8 cellular contexts compared by ENCODE assay signal in genomic region chr2:219544567-219544966, GRCh38. TPM values are rescaled to one million over a fixed set of nuclear protein-coding genes. Genes with fewer than 3 reads are reported as not detected.
DNase-seq lines count a peak whose midpoint lies in the region; ATAC-seq and TF ChIP-seq lines count a peak whose summit lies in the region.

No MANE protein-coding gene starts in this region.

- H3K4me3 ChIP-seq in Panc1 (ENCODE audit: low read depth in 2 of 2, low read length in 2 of 2) (peak overlapping the region; percentile 62 to 70), fibroblast of lung (replicated peaks in 1 of 4; ENCODE audit: control extremely low read depth in 1 of 4, insufficient read depth in 1 of 4, low read depth in 3 of 4, low read length in 4 of 4) (peak overlapping the region in 2 of 4 experiments; percentile 54 to 87), sigmoid colon (peak overlapping the region in 3 of 4 donors; percentile 73 to 92 (median 75))

- H3K36me3 ChIP-seq in ES-I3 (ENCODE audit: insufficient read depth, low read length) (peaks cover 9% of the 10 kb centered on the region), Panc1 (ENCODE audit: control insufficient read depth, insufficient read depth, low read length) (0 out of 2 replicates have a peak, but pooled peaks cover 2% of the 10 kb centered on the region), fibroblast of lung (ENCODE audit: control insufficient read depth, insufficient read depth, low read length) (peaks cover 11% of the 10 kb centered on the region), sigmoid colon (peaks cover 6 to 20% (median 10%) of the 10 kb centered on the region in 4 donors)

- DNase-seq in Panc1 (ENCODE audit: low read depth, low spot score) = no peak
- no peak for DNase-seq in fibroblast of lung (ENCODE audit: low read depth in 2 of 2)
- no peak for DNase-seq in sigmoid colon
- no peak for DNase-seq in NCI-H2029 treated with DMSO at 0.1 percent for 48 hours (lab: John Stamatoyannopoulos, UW)
- DNase-seq in cerebellar cortex (ENCODE audit: low spot score) = no peak
- DNase-seq in Kasumi-1 (lab: John Stamatoyannopoulos, UW) = no peak

- peak overlapping the region; percentile 66; the same call in 1 of the 2 replicates for H3K9ac ChIP-seq in ES-I3 (ENCODE audit: low read depth, low read length)
- H3K9ac ChIP-seq in fibroblast of lung (ENCODE audit: insufficient read depth, low read length) = no peak overlapping the region

- 51 to 52% methylated on average over 9 of the region's 9 CpGs for WGBS in sigmoid colon, 2 donors

- TF ChIP-seq POLR2A in sigmoid colon (IDR thresholded peaks at IDR 0.05) = no peak

- POLR2A ChIA-PET in Panc1 (lab: Charles Lee) = no interaction called here

- in situ Hi-C loops in Panc1 (cut with HindIII; ENCODE audit: low pct_unique_long_range_greater_than_20kb, low sequenced_read_pairs) = no loop called here

- CTCF ChIA-PET in Panc1 (lab: Charles Lee) = no interaction called here

- H3K4me2 ChIP-seq in fibroblast of lung (ENCODE audit: extremely low read depth, insufficient read depth, low read length) = peak overlapping the region; percentile 82

- H3K27me3 ChIP-seq in Panc1 (ENCODE audit: control insufficient read depth, insufficient read depth, low read length) (no peaks in the 10 kb centered on the region), fibroblast of lung (ENCODE audit: control insufficient read depth, insufficient read depth, low read length) (no peaks in the 10 kb centered on the region), sigmoid colon (no peaks in the 10 kb centered on the region)

- no peak for TF ChIP-seq CTCF in Panc1 (IDR thresholded peaks at IDR 0.05)
- no peak for TF ChIP-seq CTCF in fibroblast of lung (conservative IDR thresholded peaks at IDR 0.05 in 1 of 2, IDR thresholded peaks at IDR 0.05 in 1 of 2; ENCODE audit: low read depth in 1 of 2, low read length in 2 of 2)
- no peak for TF ChIP-seq CTCF in sigmoid colon (IDR thresholded peaks at IDR 0.05)

- H3K79me2 ChIP-seq in fibroblast of lung (ENCODE audit: control insufficient read depth, insufficient read depth, low read length) = peaks cover 4% of the 10 kb centered on the region

- ATAC-seq in Panc1 (no peak), GM19463 (IDR thresholded peaks at IDR 0.05; ENCODE audit: unreplicated experiment) (no peak)

- no peaks in the 10 kb centered on the region for H4K20me1 ChIP-seq in fibroblast of lung (ENCODE audit: control insufficient read depth, extremely low read depth, insufficient read depth, low read length)

- H3K4me1 ChIP-seq in ES-I3 (ENCODE audit: insufficient read depth, low read length) (peaks cover 4% of the 10 kb centered on the region; the same call in 1 of the 2 replicates), Panc1 (ENCODE audit: control insufficient read depth, insufficient read depth, low read length) (peaks cover 9% of the 10 kb centered on the region; the same call in 1 of the 2 replicates), fibroblast of lung (ENCODE audit: control insufficient read depth, extremely low read depth, insufficient read depth, low read length) (peaks cover 5% of the 10 kb centered on the region), sigmoid colon (peaks cover 0 to 31% (median 25%) of the 10 kb centered on the region in 4 donors)

- H2AFZ ChIP-seq in fibroblast of lung (ENCODE audit: low read length) = no peak overlapping the region

- no peak for TF ChIP-seq EP300 in sigmoid colon (IDR thresholded peaks at IDR 0.05)

- H3K27ac ChIP-seq in Panc1 (ENCODE audit: low read length) = no peak overlapping the region
- no peak overlapping the region for H3K27ac ChIP-seq in fibroblast of lung (ENCODE audit: insufficient read depth, low read length)
- peak overlapping the region in 3 of 4 donors; percentile 91 to 97 (median 92) for H3K27ac ChIP-seq in sigmoid colon

- BruUV-seq in Panc1 (replicated peaks; lab: Mats Ljungman, UMichigan) = no TSS peak

- H3K9me3 ChIP-seq in ES-I3 (ENCODE audit: control insufficient read depth, insufficient read depth, low read length) = no peaks in the 10 kb centered on the region
- H3K9me3 ChIP-seq in Panc1 (ENCODE audit: control insufficient read depth, insufficient read depth, low read depth, low read length) = no peaks in the 10 kb centered on the region
- no peaks in the 10 kb centered on the region for H3K9me3 ChIP-seq in fibroblast of lung (ENCODE audit: control insufficient read depth, insufficient read depth, low read depth, low read length)
- H3K9me3 ChIP-seq in sigmoid colon = no peaks in the 10 kb centered on the region

- intact Hi-C loops in Panc1 (cut with micrococcal nuclease; ENCODE audit: unreplicated experiment) (loop anchor here (5.0 kb wide), 1 partner anchor 83 kb away; the partner anchor contains the start of gene SLC4A3), sigmoid colon (cut with DNase I) (loop anchor here (2.0 to 10.0 kb wide), 2 partner anchors 54 to 250 kb away; no protein-coding TSS in a partner anchor)

RNA-seq across cellular contexts. Expression of gene TMEM198, which starts 0.7 kb away (rescaled TPM):
- total RNA-seq in Panc1 (2021; ENCODE audit: unreplicated experiment) = 2.3 TPM
- polyA plus RNA-seq in Panc1 (2012; ENCODE audit: insufficient read length) = 3.5 TPM
- 0.77 and 0.99 TPM in 2 replicates for total RNA-seq in fibroblast of lung
- polyA plus RNA-seq in fibroblast of lung = 0.49 and 0.70 TPM in 2 replicates
- polyA plus RNA-seq in fibroblast of lung (2012) = 0.80 and 1.1 TPM in 2 replicates
- 0.63 and 0.85 TPM in 2 replicates for polyA minus RNA-seq in fibroblast of lung (ENCODE audit: low replicate concordance)
- total RNA-seq in sigmoid colon = 1 to 10 TPM in 3 of 4 donors, under 1 TPM in 1; 0.71 to 3.0 (median 1.6) TPM
- polyA plus RNA-seq in sigmoid colon = 1 to 10 TPM in 2 of 3 donors, not detected in 1; 1.2 to 3.9 TPM

RNA-seq across cellular contexts. Expression of gene CHPF, which starts 1.0 kb away (rescaled TPM):
- 17.5 TPM for total RNA-seq in Panc1 (2021; ENCODE audit: unreplicated experiment)
- polyA plus RNA-seq in Panc1 (2012; ENCODE audit: insufficient read length) = 30.7 TPM
- 46.0 and 58.8 TPM in 2 replicates for total RNA-seq in fibroblast of lung
- 23.9 and 35.8 TPM in 2 replicates for polyA plus RNA-seq in fibroblast of lung
- 54.1 and 68.7 TPM in 2 replicates for polyA plus RNA-seq in fibroblast of lung (2012)
- 20.2 and 29.3 TPM in 2 replicates for polyA minus RNA-seq in fibroblast of lung (ENCODE audit: low replicate concordance)
- 10 to 100 TPM; 12.5 to 39.1 (median 23.5) TPM for total RNA-seq in sigmoid colon
- polyA plus RNA-seq in sigmoid colon = 10 to 100 TPM in 1 of 3 donors, 1 to 10 TPM in 2; 5.5 to 37.3 (median 6.6) TPM

RNA-seq across cellular contexts. Expression of gene OBSL1, which starts 26.8 kb away (rescaled TPM):
- total RNA-seq in Panc1 (2021; ENCODE audit: unreplicated experiment) (25.5 TPM), fibroblast of lung (28.7 and 34.4 TPM in 2 replicates), sigmoid colon (10 to 100 TPM; 34.6 to 83.6 (median 53.3) TPM)
- polyA plus RNA-seq in Panc1 (2012; ENCODE audit: insufficient read length) = 53.9 TPM
- polyA plus RNA-seq in fibroblast of lung (15.2 and 24.7 TPM in 2 replicates), sigmoid colon (10 to 100 TPM in 1 of 3 donors, 1 to 10 TPM in 2; 2.8 to 15.6 (median 7.8) TPM)
- polyA plus RNA-seq in fibroblast of lung (2012) = 22.6 and 32.7 TPM in 2 replicates
- polyA minus RNA-seq in fibroblast of lung (ENCODE audit: low replicate concordance) = 41.1 and 60.3 TPM in 2 replicates

RNA-seq across cellular contexts. Expression of gene INHA, which starts 27.5 kb away (rescaled TPM):
- 1.2 TPM for total RNA-seq in Panc1 (2021; ENCODE audit: unreplicated experiment)
- 2.3 TPM for polyA plus RNA-seq in Panc1 (2012; ENCODE audit: insufficient read length)
- total RNA-seq in fibroblast of lung = 0.26 and 0.50 TPM in 2 replicates
- 0.07 and 0.15 TPM in 2 replicates for polyA plus RNA-seq in fibroblast of lung
- polyA plus RNA-seq in fibroblast of lung (2012) = 0.09 TPM in 1 of 2 replicates, not detected in the other
- not detected in 2 replicates for polyA minus RNA-seq in fibroblast of lung (ENCODE audit: low replicate concordance)
- total RNA-seq in sigmoid colon = under 1 TPM in 2 of 4 donors, not detected in 2; 0.33 to 0.36 TPM
- polyA plus RNA-seq in sigmoid colon = under 1 TPM in 2 of 3 donors, not detected in 1; 0.31 to 0.46 TPM

RNA-seq across cellular contexts. Expression of gene ASIC4, which starts 30.3 kb away (rescaled TPM):
- total RNA-seq in Panc1 (2021; ENCODE audit: unreplicated experiment) (0.21 TPM), fibroblast of lung (under 0.01 and 0.33 TPM in 2 replicates), sigmoid colon (under 1 TPM in 1 of 4 donors, not detected in 3; under 0.01 TPM)
- not detected for polyA plus RNA-seq in Panc1 (2012; ENCODE audit: insufficient read length)
- polyA plus RNA-seq in fibroblast of lung (not detected in 2 replicates), sigmoid colon (under 1 TPM in 1 of 3 donors, not detected in 2; 0.07 TPM)
- not detected in 2 replicates for polyA plus RNA-seq in fibroblast of lung (2012)
- not detected in 2 replicates for polyA minus RNA-seq in fibroblast of lung (ENCODE audit: low replicate concordance)

Comparison
In these comparisons a context has a peak if more than half of its experiments do, and no peak if none do; other contexts are left out.
1. H3K27ac ChIP-seq: peak in sigmoid colon (3 of 4); none in Panc1 (single experiment) and fibroblast of lung (single experiment).